Comparison of ENCODE assay signal across 24 cellular contexts in the genomic region with DNA sequence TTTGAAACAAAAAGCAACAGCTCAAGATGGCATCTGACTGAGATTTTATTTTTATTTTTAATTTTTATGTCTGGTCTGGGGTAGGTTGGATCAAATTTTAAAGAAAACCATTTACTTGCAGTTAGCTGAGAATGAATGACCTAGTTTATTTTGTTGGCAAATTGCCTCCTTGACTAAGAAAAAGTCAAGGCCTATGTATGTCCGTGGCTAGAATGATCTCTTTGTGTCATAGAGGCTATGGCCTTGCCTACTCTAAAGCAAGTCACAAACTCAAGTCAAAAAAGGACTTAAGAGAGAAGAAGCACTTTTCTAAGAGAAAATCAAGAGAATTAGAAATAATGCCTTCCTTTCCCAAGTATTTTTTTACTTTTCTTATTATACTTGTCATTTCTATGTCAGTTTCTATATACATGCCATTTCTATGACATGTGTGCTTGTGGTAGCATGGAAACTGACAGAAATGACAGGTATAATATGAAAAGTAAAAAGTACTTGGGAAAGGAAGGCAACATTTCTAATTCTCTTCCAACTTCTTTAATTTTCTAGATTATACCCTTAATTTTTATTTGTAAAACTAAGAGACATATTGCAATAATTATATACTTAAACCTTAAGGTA.
"Had no signal": no experiment of that assay in that cellular context is flagged by ENCODE, and none has a peak within 500 bp of the region (broad histone marks: within the 10 kb centered on the region; RNA-seq: fewer than 3 reads in every experiment).

No MANE protein-coding gene starts in this region.

- DNase-seq: activated CD4-positive, alpha-beta T cell treated with anti-CD3 and anti-CD28 coated beads, Interleukin-2, amount 10 ng/mL, durations not matched to agents 7 days and 5 days; activated CD4-positive, alpha-beta T cell treated with anti-CD3 and anti-CD28 coated beads, Interleukin-2, amount 50 U/mL, for 48 hours; activated CD8-positive, alpha-beta T cell treated with anti-CD3 and anti-CD28 coated beads, Interleukin-2, amount 10 ng/mL, durations not matched to agents 7 days and 5 days; activated gamma-delta T cell treated with Interleukin-2 at 50 U/mL for 16 hours; activated naive CD4-positive, alpha-beta T cell treated with anti-CD3 and anti-CD28 coated beads for 36 hours; activated T-cell treated with anti-CD3 and anti-CD28 coated beads, Interleukin-2, amount 50 U/mL, for 24 hours; body of pancreas; Kasumi-1; KG1; MG63; NCI-H1048; NCI-H1105 treated with DMSO at 0.1 percent for 48 hours; NCI-H1436; NCI-H1694; NCI-H1930; NCI-H2081 treated with DMSO at 0.1 percent for 48 hours; NCI-H345; NCI-H524 treated with DMSO at 0.1 percent for 48 hours; Peyer's patch; RPMI8226; SHP77 treated with DMSO at 0.1 percent for 48 hours had no signal

- ATAC-seq: activated CD8-positive, alpha-beta T cell treated with anti-CD3 and anti-CD28 coated beads, Interleukin-2, amount 10 ng/mL, durations not matched to agents 7 days and 5 days; activated naive CD4-positive, alpha-beta T cell treated with anti-CD3 and anti-CD28 coated beads, Interleukin-2, amount 50 U/mL, for 72 hours; body of pancreas had no signal

- H3K27me3 ChIP-seq: adrenal gland, body of pancreas, breast epithelium, MG63, Peyer's patch had no signal

- H3K36me3 ChIP-seq: adrenal gland, breast epithelium, MG63, Peyer's patch had no signal

- H3K4me1 ChIP-seq: body of pancreas, breast epithelium, Peyer's patch had no signal

- H3K4me3 ChIP-seq: adrenal gland, body of pancreas, breast epithelium, MG63, Peyer's patch had no signal

- H3K27ac ChIP-seq: body of pancreas, breast epithelium, Peyer's patch had no signal

- H3K9me3 ChIP-seq: adrenal gland, body of pancreas, breast epithelium, MG63, Peyer's patch had no signal
